In the genomic region with DNA sequence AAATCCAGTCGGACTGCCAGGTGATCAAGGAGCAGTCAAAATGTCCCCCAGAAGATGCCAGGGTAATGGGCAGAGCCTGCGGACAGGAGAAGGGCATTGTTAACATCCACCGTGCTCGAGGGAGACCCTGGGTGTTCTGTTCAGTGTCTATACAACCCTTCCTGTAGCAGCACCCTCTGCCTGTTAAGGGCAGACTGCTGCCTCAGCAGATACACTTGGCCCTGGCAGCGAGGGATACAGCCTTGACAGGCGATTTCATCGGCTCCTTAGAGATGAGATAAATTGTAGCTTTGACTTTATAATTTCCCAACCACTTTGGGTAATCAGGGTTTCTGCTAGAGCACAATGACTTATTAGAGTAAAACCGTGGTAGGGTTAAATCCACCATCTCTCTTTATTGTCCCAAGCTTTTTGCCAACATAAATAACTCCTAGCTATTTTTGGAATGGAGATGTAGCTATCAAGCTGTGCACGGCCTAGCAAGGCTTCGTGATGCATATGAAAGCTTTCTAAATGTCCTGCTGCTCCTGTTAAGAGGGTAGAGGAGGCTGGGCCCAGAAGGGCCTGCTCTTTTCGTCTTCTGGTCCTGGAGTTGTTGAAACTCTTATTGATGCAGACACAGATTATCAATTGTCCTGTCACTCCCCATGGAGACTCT, we compare ENCODE assay signal across 17 cellular contexts.
DNase-seq lines count a peak whose midpoint lies in the region; ATAC-seq and TF ChIP-seq lines count a peak whose summit lies in the region.
"Had no signal": no experiment of that assay in that cellular context is flagged by ENCODE, and none has a peak within 500 bp of the region (broad histone marks: within the 10 kb centered on the region; RNA-seq: fewer than 3 reads in every experiment).

No MANE protein-coding gene starts in this region.

- no peaks in the 10 kb centered on the region for H3K79me2 ChIP-seq in fibroblast of lung (ENCODE audit: control insufficient read depth, insufficient read depth, low read length)

- H3K4me3 ChIP-seq in fibroblast of lung (replicated peaks in 1 of 4; ENCODE audit: control extremely low read depth in 1 of 4, insufficient read depth in 1 of 4, low read depth in 3 of 4, low read length in 4 of 4): no peak overlapping the region
- H3K4me3 ChIP-seq: pancreas, SJSA1 had no signal

- ATAC-seq in HG02938 (IDR thresholded peaks at IDR 0.05; ENCODE audit: unreplicated experiment): no peak
- no peak for ATAC-seq in HG02588 (IDR thresholded peaks at IDR 0.05; ENCODE audit: unreplicated experiment)
- ATAC-seq in GM18907 (IDR thresholded peaks at IDR 0.05; ENCODE audit: unreplicated experiment): no peak

- no peak overlapping the region for H3K27ac ChIP-seq in fibroblast of lung (ENCODE audit: insufficient read depth, low read length)
- H3K27ac ChIP-seq: pancreas, SJSA1 had no signal

- peak overlapping the region; percentile 46 for H2AFZ ChIP-seq in fibroblast of lung (ENCODE audit: low read length)

- H3K9ac ChIP-seq in fibroblast of lung (ENCODE audit: insufficient read depth, low read length): no peak overlapping the region

- no peaks in the 10 kb centered on the region for H3K9me3 ChIP-seq in fibroblast of lung (ENCODE audit: control insufficient read depth, insufficient read depth, low read depth, low read length)
- H3K9me3 ChIP-seq: pancreas, SJSA1 had no signal

- H3K4me1 ChIP-seq in fibroblast of lung (ENCODE audit: control insufficient read depth, extremely low read depth, insufficient read depth, low read length): no peaks in the 10 kb centered on the region
- H3K4me1 ChIP-seq: pancreas, SJSA1 had no signal

- no peaks in the 10 kb centered on the region for H3K36me3 ChIP-seq in fibroblast of lung (ENCODE audit: control insufficient read depth, insufficient read depth, low read length)
- H3K36me3 ChIP-seq: pancreas, SJSA1 had no signal

- no peaks in the 10 kb centered on the region for H4K20me1 ChIP-seq in fibroblast of lung (ENCODE audit: control insufficient read depth, extremely low read depth, insufficient read depth, low read length)

- H3K27me3 ChIP-seq in fibroblast of lung (ENCODE audit: control insufficient read depth, insufficient read depth, low read length): no peaks in the 10 kb centered on the region
- H3K27me3 ChIP-seq: pancreas, SJSA1 had no signal

- no peak overlapping the region for H3K4me2 ChIP-seq in fibroblast of lung (ENCODE audit: extremely low read depth, insufficient read depth, low read length)

- no peak for TF ChIP-seq CTCF in fibroblast of lung (conservative IDR thresholded peaks at IDR 0.05 in 1 of 2, IDR thresholded peaks at IDR 0.05 in 1 of 2; ENCODE audit: low read depth in 1 of 2, low read length in 2 of 2)

- peak; percentile 6 for DNase-seq in A172 (ENCODE audit: low spot score)
- peak; percentile 55 for DNase-seq in SK-N-DZ (ENCODE audit: low spot score)
- peak; percentile 22 to 32 for DNase-seq in fibroblast of lung (ENCODE audit: low read depth in 2 of 2)
- peak; percentile 34 for DNase-seq in left kidney (ENCODE audit: low read depth, low spot score)
- DNase-seq in HK-2 (ENCODE audit: unreplicated experiment): no peak
- DNase-seq: activated effector memory CD4-positive, alpha-beta T cell treated with Interleukin-2 at 50 U/mL for 16 hours; dermis blood vessel endothelial cell; kidney glomerular epithelial cell; NCI-H1092 treated with DMSO at 0.1 percent for 48 hours; NCI-H524 treated with DMSO at 0.1 percent for 48 hours; OCI-M1; pancreas; T1000 had no signal
